22 cellular contexts compared by ENCODE assay signal in genomic region chr12:117452071-117452470, GRCh38.
DNase-seq lines count a peak whose midpoint lies in the region; ATAC-seq, FAIRE-seq and TF ChIP-seq lines count a peak whose summit lies in the region.
"Had no signal": no experiment of that assay in that cellular context is flagged by ENCODE, and none has a peak within 500 bp of the region (broad histone marks: within the 10 kb centered on the region; RNA-seq: fewer than 3 reads in every experiment).

No MANE protein-coding gene starts in this region.

- no peaks in the 10 kb centered on the region for H3K4me1 ChIP-seq in HEK293 (ENCODE audit: control insufficient read depth, insufficient read depth, low read length)
- no peaks in the 10 kb centered on the region for H3K4me1 ChIP-seq in endothelial cell of umbilical vein (ENCODE audit: control insufficient read depth, extremely low read depth, insufficient read depth, low read length)
- H3K4me1 ChIP-seq: A549 had no signal

- POLR2A ChIA-PET in HEK293 (lab: Yijun Ruan, JAX), result no interaction called here
- POLR2A ChIA-PET in endothelial cell of umbilical vein (lab: Charles Lee), result no interaction called here

- no peaks in the 10 kb centered on the region for H4K20me1 ChIP-seq in endothelial cell of umbilical vein (replicated peaks; ENCODE audit: control insufficient read depth, extremely low read depth, insufficient read depth, low read length)

- dilution Hi-C loops in endothelial cell of umbilical vein (cut with MboI; ENCODE audit: extremely low pct_ligation_motif_present, low sequenced_read_pairs), result no loop called here

- FAIRE-seq in endothelial cell of umbilical vein (lab: Jason Lieb, UNC), result peak; percentile 55
- FAIRE-seq: A549, GM12878, GM19239, H1 had no signal

- no peaks in the 10 kb centered on the region for H3K79me2 ChIP-seq in endothelial cell of umbilical vein (ENCODE audit: control insufficient read depth, insufficient read depth, low read length)

- no peaks in the 10 kb centered on the region for H3K9me1 ChIP-seq in endothelial cell of umbilical vein (replicated peaks; ENCODE audit: control insufficient read depth, extremely low read depth, insufficient read depth, low read length)

- no peak for TF ChIP-seq POLR2A in endothelial cell of umbilical vein (IDR thresholded peaks at IDR 0.05; ENCODE audit: low read depth, low read length)

- no peak overlapping the region for H2AFZ ChIP-seq in endothelial cell of umbilical vein (ENCODE audit: low read depth, low read length)
- H2AFZ ChIP-seq: GM23248 had no signal

- TF ChIP-seq CTCF in HEK293 (tag by site-specific recombination; IDR thresholded peaks at IDR 0.05) (no peak), endothelial cell of umbilical vein (IDR thresholded peaks at IDR 0.05; ENCODE audit: extremely low read depth in 1 of 2, insufficient read depth in 1 of 2, low read depth in 1 of 2, low read length in 2 of 2) (no peak)

- DNase-seq in cardiac septum (ENCODE audit: low spot score) (peak; percentile 19), left cardiac atrium (no peak), endothelial cell of umbilical vein (ENCODE audit: low read depth, low spot score) (peak; percentile 41)
- DNase-seq: 8988T; C1 segment of cervical spinal cord; Calu3; CD4-positive, alpha-beta memory T cell; COR-L47; DMS79; EL; GDM1; GM23248; H9; HFFc6 had no signal

- H3K9me3 ChIP-seq in HEK293 (ENCODE audit: control insufficient read depth, insufficient read depth, low read depth, low read length) (no peaks in the 10 kb centered on the region), endothelial cell of umbilical vein (replicated peaks; ENCODE audit: control insufficient read depth, insufficient read depth, low read length) (no peaks in the 10 kb centered on the region)
- H3K9me3 ChIP-seq: A549 had no signal

- no peak overlapping the region for H3K4me2 ChIP-seq in endothelial cell of umbilical vein (ENCODE audit: insufficient read depth, low read length)
- H3K4me2 ChIP-seq: A549 had no signal

- H3K27ac ChIP-seq in HEK293 (ENCODE audit: extremely low read depth, low read depth, low read length), result no peak overlapping the region
- H3K27ac ChIP-seq in endothelial cell of umbilical vein (ENCODE audit: insufficient read depth, low read depth, low read length), result no peak overlapping the region
- H3K27ac ChIP-seq: A549, GM23248 had no signal

- H3K4me3 ChIP-seq in HEK293 (ENCODE audit: low read depth, low read length) (no peak overlapping the region), endothelial cell of umbilical vein (replicated peaks in 1 of 3; ENCODE audit: insufficient read depth in 1 of 3, low read depth in 1 of 3, low read length in 3 of 3) (no peak overlapping the region)
- H3K4me3 ChIP-seq: A549, GM12878, GM23248 had no signal

- ATAC-seq in left cardiac atrium (no peak), HG03354 (IDR thresholded peaks at IDR 0.05; ENCODE audit: poor library complexity, severe bottlenecking, unreplicated experiment) (no peak), HG02642 (IDR thresholded peaks at IDR 0.05; ENCODE audit: poor library complexity, unreplicated experiment) (no peak)
- ATAC-seq: A549, GM12878, HCT116 had no signal

- intact Hi-C loops in cardiac septum (cut with DNase I), result no loop called here
- intact Hi-C loops in left cardiac atrium (cut with DNase I), result no loop called here
- intact Hi-C loops in endothelial cell of umbilical vein (cut with micrococcal nuclease), result loop anchor here (5.0 kb wide), 1 partner anchor 385 kb away; no protein-coding TSS in a partner anchor

- H3K9ac ChIP-seq in endothelial cell of umbilical vein (replicated peaks; ENCODE audit: extremely low read depth, insufficient read depth, low read length), result no peak overlapping the region
- H3K9ac ChIP-seq: GM23248 had no signal

- H3K36me3 ChIP-seq in HEK293 (ENCODE audit: control insufficient read depth in 2 of 2, insufficient read depth in 1 of 2, low read length in 2 of 2), result no peaks in the 10 kb centered on the region
- no peaks in the 10 kb centered on the region for H3K36me3 ChIP-seq in endothelial cell of umbilical vein (ENCODE audit: control insufficient read depth in 2 of 2, extremely low read depth in 1 of 2, insufficient read depth in 2 of 2, low read length in 2 of 2)

- no TSS peak for BruUV-seq in endothelial cell of umbilical vein (replicated peaks; lab: Mats Ljungman, UMichigan)

- CTCF ChIA-PET in HEK293 (lab: Yijun Ruan, JAX) (no interaction called here), endothelial cell of umbilical vein (lab: Charles Lee) (no interaction called here)

- no peaks in the 10 kb centered on the region for H3K27me3 ChIP-seq in endothelial cell of umbilical vein (ENCODE audit: control insufficient read depth in 2 of 2, insufficient read depth in 2 of 2, low read length in 2 of 2)

TF ChIP-seq in HEK293, 187 proteins besides CTCF, POLR2A, EP300 and RAD21:
- peak; percentile 56 for TF ChIP-seq ATF2 (tag by site-specific recombination; IDR thresholded peaks at IDR 0.05; ENCODE audit: low read depth)
- no peak for TF ChIP-seq ZNF202 (tag by site-specific recombination; IDR thresholded peaks at IDR 0.05; ENCODE audit: borderline replicate concordance)

TF ChIP-seq in endothelial cell of umbilical vein, 7 proteins besides CTCF, POLR2A, EP300 and RAD21:
- TF ChIP-seq POLR2AphosphoS5 (IDR thresholded peaks at IDR 0.05; ENCODE audit: insufficient read depth, low read depth, low read length) (no peak), JUN (IDR thresholded peaks at IDR 0.05; ENCODE audit: borderline replicate concordance, insufficient read depth, insufficient read length, low read depth) (peak; percentile 5)
